In the genomic region with DNA sequence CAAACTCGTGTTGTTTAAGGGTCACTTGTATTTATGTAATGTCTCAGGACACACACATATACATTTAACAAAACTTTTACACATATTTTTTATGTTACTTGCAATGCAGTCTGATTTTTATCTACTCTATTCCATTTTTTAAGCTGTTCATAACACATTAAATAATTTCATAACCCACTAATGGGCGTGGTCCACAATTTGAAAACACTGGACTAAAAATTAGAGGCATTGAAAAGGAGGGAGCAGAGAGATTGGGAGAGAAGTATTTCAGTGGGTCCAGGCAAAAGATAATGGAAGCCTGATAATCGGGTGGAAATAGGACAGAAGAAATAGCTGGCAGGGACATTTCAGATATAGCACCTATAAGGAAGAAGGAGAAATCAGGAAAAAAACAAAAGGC, we compare ENCODE assay signal across 29 cellular contexts.
"Had no signal": no experiment of that assay in that cellular context is flagged by ENCODE, and none has a peak within 500 bp of the region (broad histone marks: within the 10 kb centered on the region; RNA-seq: fewer than 3 reads in every experiment).

No MANE protein-coding gene starts in this region.

- H3K79me2 ChIP-seq: hepatocyte had no signal

- H3K9me3 Mint-ChIP-seq: activated CD4-positive, alpha-beta memory T cell treated with anti-CD3 and anti-CD28 coated beads for 36 hours; activated naive CD4-positive, alpha-beta T cell treated with anti-CD3 and anti-CD28 coated beads, Interleukin-2, amount 10 ng/mL, durations not matched to agents 7 days and 5 days; dendritic cell treated with granulocyte-macrophage colony-stimulating factor and Interleukin-4, amounts not matched to agents 40 ng/mL and 50 ng/mL, for 4 days; effector memory CD8-positive, alpha-beta T cell had no signal

- DNase-seq: activated CD4-positive, alpha-beta T cell treated with anti-CD3 and anti-CD28 coated beads, Interleukin-2, amount 10 ng/mL, durations not matched to agents 24 days and 14 days; activated CD4-positive, CD25-positive, alpha-beta regulatory T cell; activated CD4-positive, CD25-positive, alpha-beta regulatory T cell treated with anti-CD3 and anti-CD28 coated beads, Interleukin-2, amount 50 U/mL, for 72 hours; activated CD8-positive, alpha-beta memory T cell treated with anti-CD3 and anti-CD28 coated beads, Interleukin-2, amount 50 U/mL, for 48 hours; activated gamma-delta T cell; activated naive CD4-positive, alpha-beta T cell; activated naive CD4-positive, alpha-beta T cell treated with anti-CD3 and anti-CD28 coated beads, Interleukin-2, amount 10 ng/mL, durations not matched to agents 7 days and 5 days; activated naive CD8-positive, alpha-beta T cell treated with anti-CD3 and anti-CD28 coated beads, Interleukin-2, amount 10 ng/mL, durations not matched to agents 7 days and 5 days; activated T-cell treated with anti-CD3 and anti-CD28 coated beads for 4 hours; activated T-cell treated with anti-CD3 and anti-CD28 coated beads, Interleukin-2, amount 50 U/mL, for 24 hours; anterior cingulate cortex; central memory CD4-positive, alpha-beta T cell; cerebellar nuclear complex; effector CD4-positive, alpha-beta T cell; effector memory CD8-positive, alpha-beta T cell; erythroblast; heart right ventricle; T-helper 2 cell had no signal

- H3K9me3 ChIP-seq: body of pancreas, esophagus muscularis mucosa, gastroesophageal sphincter, heart right ventricle had no signal

- H3K27ac Mint-ChIP-seq: activated CD4-positive, alpha-beta memory T cell treated with anti-CD3 and anti-CD28 coated beads for 36 hours; activated CD4-positive, alpha-beta T cell treated with anti-CD3 and anti-CD28 coated beads for 36 hours; activated CD4-positive, alpha-beta T cell treated with anti-CD3 and anti-CD28 coated beads, Interleukin-2, amount 10 ng/mL, durations not matched to agents 24 days and 14 days; activated naive CD4-positive, alpha-beta T cell treated with anti-CD3 and anti-CD28 coated beads, Interleukin-2, amount 10 ng/mL, durations not matched to agents 7 days and 5 days; activated naive CD4-positive, alpha-beta T cell treated with anti-CD3 and anti-CD28 coated beads, Interleukin-2, amount 50 U/mL, for 72 hours; activated naive CD8-positive, alpha-beta T cell treated with anti-CD3 and anti-CD28 coated beads, Interleukin-2, amount 10 ng/mL, durations not matched to agents 7 days and 5 days; activated T-cell treated with anti-CD3 and anti-CD28 coated beads, Interleukin-2, amount 50 U/mL, for 24 hours; activated T-cell treated with anti-CD3 and anti-CD28 coated beads, Interleukin-2, amount 50 U/mL, for 72 hours; dendritic cell treated with granulocyte-macrophage colony-stimulating factor and Interleukin-4, amounts not matched to agents 40 ng/mL and 50 ng/mL, for 4 days; effector memory CD8-positive, alpha-beta T cell had no signal

- H3K4me3 ChIP-seq: body of pancreas, cardiac muscle cell, coronary artery, esophagus muscularis mucosa, gastroesophageal sphincter, heart right ventricle, hepatocyte had no signal

- H3K27me3 ChIP-seq: body of pancreas, cardiac muscle cell, esophagus muscularis mucosa, gastroesophageal sphincter, heart right ventricle, hepatocyte had no signal

- H2AFZ ChIP-seq: hepatocyte had no signal

- H3K4me1 Mint-ChIP-seq: activated CD4-positive, alpha-beta T cell treated with anti-CD3 and anti-CD28 coated beads for 36 hours; activated CD4-positive, alpha-beta T cell treated with anti-CD3 and anti-CD28 coated beads, Interleukin-2, amount 10 ng/mL, durations not matched to agents 24 days and 14 days; activated naive CD4-positive, alpha-beta T cell treated with anti-CD3 and anti-CD28 coated beads, Interleukin-2, amount 10 ng/mL, durations not matched to agents 7 days and 5 days; activated naive CD8-positive, alpha-beta T cell treated with anti-CD3 and anti-CD28 coated beads, Interleukin-2, amount 10 ng/mL, durations not matched to agents 7 days and 5 days had no signal

- H3K27me3 Mint-ChIP-seq: activated CD4-positive, alpha-beta memory T cell treated with anti-CD3 and anti-CD28 coated beads for 36 hours; activated CD4-positive, alpha-beta T cell treated with anti-CD3 and anti-CD28 coated beads for 36 hours; activated CD4-positive, alpha-beta T cell treated with anti-CD3 and anti-CD28 coated beads, Interleukin-2, amount 10 ng/mL, durations not matched to agents 24 days and 14 days; activated naive CD4-positive, alpha-beta T cell treated with anti-CD3 and anti-CD28 coated beads, Interleukin-2, amount 10 ng/mL, durations not matched to agents 7 days and 5 days; activated naive CD8-positive, alpha-beta T cell treated with anti-CD3 and anti-CD28 coated beads, Interleukin-2, amount 10 ng/mL, durations not matched to agents 7 days and 5 days; activated T-cell treated with anti-CD3 and anti-CD28 coated beads, Interleukin-2, amount 50 U/mL, for 24 hours; dendritic cell treated with granulocyte-macrophage colony-stimulating factor and Interleukin-4, amounts not matched to agents 40 ng/mL and 50 ng/mL, for 4 days; effector memory CD8-positive, alpha-beta T cell had no signal

- H3K4me3 Mint-ChIP-seq: activated CD4-positive, alpha-beta memory T cell treated with anti-CD3 and anti-CD28 coated beads for 36 hours; activated CD4-positive, alpha-beta T cell treated with anti-CD3 and anti-CD28 coated beads for 36 hours; activated CD4-positive, alpha-beta T cell treated with anti-CD3 and anti-CD28 coated beads, Interleukin-2, amount 10 ng/mL, durations not matched to agents 24 days and 14 days; activated naive CD4-positive, alpha-beta T cell treated with anti-CD3 and anti-CD28 coated beads, Interleukin-2, amount 10 ng/mL, durations not matched to agents 7 days and 5 days; activated naive CD8-positive, alpha-beta T cell treated with anti-CD3 and anti-CD28 coated beads, Interleukin-2, amount 10 ng/mL, durations not matched to agents 7 days and 5 days; activated T-cell treated with anti-CD3 and anti-CD28 coated beads, Interleukin-2, amount 50 U/mL, for 24 hours; activated T-cell treated with anti-CD3 and anti-CD28 coated beads, Interleukin-2, amount 50 U/mL, for 72 hours; dendritic cell treated with granulocyte-macrophage colony-stimulating factor and Interleukin-4, amounts not matched to agents 40 ng/mL and 50 ng/mL, for 4 days; effector memory CD8-positive, alpha-beta T cell had no signal

- H3K36me3 ChIP-seq: cardiac muscle cell, esophagus muscularis mucosa, gastroesophageal sphincter, heart right ventricle had no signal

- ATAC-seq: body of pancreas; effector memory CD8-positive, alpha-beta T cell; gastroesophageal sphincter; heart right ventricle had no signal

- H3K36me3 Mint-ChIP-seq: activated CD4-positive, alpha-beta memory T cell treated with anti-CD3 and anti-CD28 coated beads for 36 hours; activated naive CD4-positive, alpha-beta T cell treated with anti-CD3 and anti-CD28 coated beads, Interleukin-2, amount 10 ng/mL, durations not matched to agents 7 days and 5 days; activated naive CD4-positive, alpha-beta T cell treated with anti-CD3 and anti-CD28 coated beads, Interleukin-2, amount 50 U/mL, for 72 hours; activated naive CD8-positive, alpha-beta T cell treated with anti-CD3 and anti-CD28 coated beads, Interleukin-2, amount 10 ng/mL, durations not matched to agents 7 days and 5 days had no signal

- H3K27ac ChIP-seq: body of pancreas, cardiac muscle cell, esophagus muscularis mucosa, heart right ventricle, hepatocyte had no signal

- H3K4me2 ChIP-seq: hepatocyte had no signal
